18 cellular contexts compared by ENCODE assay signal in genomic region chr4:112882286-112882685, GRCh38.
DNase-seq lines count a peak whose midpoint lies in the region; ATAC-seq and TF ChIP-seq lines count a peak whose summit lies in the region.
"Had no signal": no experiment of that assay in that cellular context is flagged by ENCODE, and none has a peak within 500 bp of the region (broad histone marks: within the 10 kb centered on the region; RNA-seq: fewer than 3 reads in every experiment).

No MANE protein-coding gene starts in this region.

- no peak for TF ChIP-seq EP300 in ovary (IDR thresholded peaks at IDR 0.05)

- WGBS in heart left ventricle, 4 donors: 61 to 79% (median 68%) methylated on average over 4 of the region's 4 CpGs
- WGBS in ovary, 3 donors: 17 to 21% (median 19%) methylated on average over 4 of the region's 4 CpGs

- intact Hi-C loops in heart left ventricle (cut with DNase I): no loop called here
- intact Hi-C loops in cardiac septum (cut with DNase I): no loop called here
- intact Hi-C loops in ovary (cut with DNase I): no loop called here
- intact Hi-C loops in vagina (cut with DNase I): no loop called here

- H3K4me1 ChIP-seq in heart left ventricle (peaks cover 0 to 11% (median 3%) of the 10 kb centered on the region in 12 donors), ovary (ENCODE audit: insufficient read depth) (no peaks in the 10 kb centered on the region), vagina (no peaks in the 10 kb centered on the region)
- H3K4me1 ChIP-seq: BLaER1, transverse colon had no signal

- ATAC-seq in heart left ventricle: peak in 2 of 4 donors; percentile 11 to 38
- no peak for ATAC-seq in HG03378 (IDR thresholded peaks at IDR 0.05; ENCODE audit: unreplicated experiment)
- no peak for ATAC-seq in GM19351 (IDR thresholded peaks at IDR 0.05; ENCODE audit: unreplicated experiment)
- ATAC-seq: activated CD8-positive, alpha-beta T cell treated with anti-CD3 and anti-CD28 coated beads, Interleukin-2, amount 10 ng/mL, durations not matched to agents 7 days and 5 days; naive thymus-derived CD8-positive, alpha-beta T cell; PC-3; stimulated activated memory B cell treated with anti-CD40 and anti-IgM and Interleukin-4, amounts not matched to agents 10 μg/mL and 1 μg/mL and 100 μg/mL, for 72 hours had no signal

- H3K27ac ChIP-seq in heart left ventricle: peak overlapping the region in 3 of 12 donors; percentile 6 to 23 (median 11)
- no peak overlapping the region for H3K27ac ChIP-seq in ovary
- peak overlapping the region; percentile 26 for H3K27ac ChIP-seq in vagina
- H3K27ac ChIP-seq: BLaER1, transverse colon had no signal

- no peak for TF ChIP-seq CTCF in heart left ventricle (IDR thresholded peaks at IDR 0.05)
- no peak for TF ChIP-seq CTCF in fibroblast of pulmonary artery (IDR thresholded peaks at IDR 0.05; ENCODE audit: low read length, missing control alignments)
- TF ChIP-seq CTCF in ovary (IDR thresholded peaks at IDR 0.05): no peak
- TF ChIP-seq CTCF in vagina (IDR thresholded peaks at IDR 0.05): no peak

- H3K9me3 ChIP-seq in heart left ventricle (no peaks in the 10 kb centered on the region), ovary (no peaks in the 10 kb centered on the region), vagina (no peaks in the 10 kb centered on the region)
- H3K9me3 ChIP-seq: BLaER1, transverse colon had no signal

- no peak for TF ChIP-seq POLR2A in heart left ventricle (IDR thresholded peaks at IDR 0.05)
- no peak for TF ChIP-seq POLR2A in ovary (IDR thresholded peaks at IDR 0.05)
- no peak for TF ChIP-seq POLR2A in vagina (IDR thresholded peaks at IDR 0.05)

- H3K36me3 ChIP-seq in heart left ventricle (no peaks in the 10 kb centered on the region), ovary (no peaks in the 10 kb centered on the region), vagina (no peaks in the 10 kb centered on the region)
- H3K36me3 ChIP-seq: BLaER1, transverse colon had no signal

- no peaks in the 10 kb centered on the region for H3K27me3 ChIP-seq in heart left ventricle
- H3K27me3 ChIP-seq in ovary: no peaks in the 10 kb centered on the region
- no peaks in the 10 kb centered on the region for H3K27me3 ChIP-seq in vagina
- H3K27me3 ChIP-seq: BLaER1, transverse colon had no signal

- DNase-seq in heart left ventricle (no peak), cardiac septum (ENCODE audit: low spot score) (no peak), fibroblast of pulmonary artery (ENCODE audit: low read depth) (no peak), ovary (no peak), vagina (ENCODE audit: extremely low spot score in 2 of 2) (no peak), amniotic stem cell (lab: John Stamatoyannopoulos, UW) (no peak)
- DNase-seq: activated CD8-positive, alpha-beta T cell treated with anti-CD3 and anti-CD28 coated beads, Interleukin-2, amount 10 ng/mL, durations not matched to agents 7 days and 5 days; activated naive CD4-positive, alpha-beta T cell treated with anti-CD3 and anti-CD28 coated beads, Interleukin-2, amount 10 ng/mL, durations not matched to agents 7 days and 5 days; activated T-cell treated with anti-CD3 and anti-CD28 coated beads, Interleukin-2, amount 50 U/mL, for 24 hours; aorta; hippocampal formation; naive thymus-derived CD8-positive, alpha-beta T cell; PC-3; transverse colon had no signal

- H3K4me3 ChIP-seq in heart left ventricle (peak overlapping the region in 8 of 12 donors; percentile 12 to 47 (median 21)), fibroblast of pulmonary artery (replicated peaks; ENCODE audit: low read depth, low read length) (peak overlapping the region; percentile 31), ovary (peak overlapping the region; percentile 29), vagina (peak overlapping the region in 1 of 2 donors; percentile 25)
- H3K4me3 ChIP-seq: BLaER1, transverse colon had no signal
